In the genomic region with DNA sequence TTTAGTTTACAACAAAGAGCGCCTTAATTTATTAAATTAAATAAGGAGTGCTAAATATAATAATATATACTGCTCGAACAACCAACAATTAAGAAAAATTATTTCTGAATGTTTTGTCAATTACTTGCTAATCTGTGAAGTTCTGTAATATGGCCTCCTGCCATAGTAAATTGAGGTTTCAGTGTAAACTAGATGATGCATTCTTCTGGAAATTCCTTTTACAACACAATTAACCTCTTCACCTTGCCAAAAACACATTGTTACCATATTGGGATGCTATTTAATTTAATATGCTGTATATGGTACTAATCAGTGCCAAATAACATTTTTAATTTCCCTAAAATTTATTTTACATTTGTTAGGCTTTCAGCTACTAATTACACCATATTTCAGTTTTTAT, we compare ENCODE assay signal across 34 cellular contexts.
"Had no signal": no experiment of that assay in that cellular context is flagged by ENCODE, and none has a peak within 500 bp of the region (broad histone marks: within the 10 kb centered on the region; RNA-seq: fewer than 3 reads in every experiment).

No MANE protein-coding gene starts in this region.

- H3K36me3 ChIP-seq: SJCRH30, WERI-Rb-1 had no signal

- H3K27me3 Mint-ChIP-seq: activated CD4-positive, alpha-beta memory T cell treated with anti-CD3 and anti-CD28 coated beads, Interleukin-2, amount 10 ng/mL, durations not matched to agents 7 days and 5 days; activated naive CD4-positive, alpha-beta T cell treated with anti-CD3 and anti-CD28 coated beads, Interleukin-2, amount 10 ng/mL, durations not matched to agents 7 days and 5 days; activated naive CD8-positive, alpha-beta T cell had no signal

- H3K9me3 Mint-ChIP-seq: activated CD4-positive, alpha-beta memory T cell treated with anti-CD3 and anti-CD28 coated beads, Interleukin-2, amount 10 ng/mL, durations not matched to agents 7 days and 5 days; activated naive CD4-positive, alpha-beta T cell treated with anti-CD3 and anti-CD28 coated beads, Interleukin-2, amount 10 ng/mL, durations not matched to agents 7 days and 5 days had no signal

- H3K4me1 Mint-ChIP-seq: activated CD4-positive, alpha-beta memory T cell treated with anti-CD3 and anti-CD28 coated beads, Interleukin-2, amount 10 ng/mL, durations not matched to agents 7 days and 5 days; activated CD8-positive, alpha-beta memory T cell treated with anti-CD3 and anti-CD28 coated beads, Interleukin-2, amount 10 ng/mL, durations not matched to agents 7 days and 5 days; activated naive CD4-positive, alpha-beta T cell treated with anti-CD3 and anti-CD28 coated beads, Interleukin-2, amount 10 ng/mL, durations not matched to agents 7 days and 5 days; activated naive CD8-positive, alpha-beta T cell treated with anti-CD3 and anti-CD28 coated beads, Interleukin-2, amount 50 U/mL, for 24 hours had no signal

- ATAC-seq: activated CD8-positive, alpha-beta memory T cell treated with anti-CD3 and anti-CD28 coated beads, Interleukin-2, amount 10 ng/mL, durations not matched to agents 7 days and 5 days; activated naive CD8-positive, alpha-beta T cell treated with anti-CD3 and anti-CD28 coated beads, Interleukin-2, amount 50 U/mL, for 24 hours had no signal

- H3K4me3 Mint-ChIP-seq: activated CD4-positive, alpha-beta memory T cell treated with anti-CD3 and anti-CD28 coated beads, Interleukin-2, amount 10 ng/mL, durations not matched to agents 7 days and 5 days; activated CD8-positive, alpha-beta memory T cell treated with anti-CD3 and anti-CD28 coated beads, Interleukin-2, amount 10 ng/mL, durations not matched to agents 7 days and 5 days; activated naive CD4-positive, alpha-beta T cell treated with anti-CD3 and anti-CD28 coated beads, Interleukin-2, amount 10 ng/mL, durations not matched to agents 7 days and 5 days; activated naive CD8-positive, alpha-beta T cell; activated naive CD8-positive, alpha-beta T cell treated with anti-CD3 and anti-CD28 coated beads, Interleukin-2, amount 50 U/mL, for 24 hours; brain had no signal

- DNase-seq: activated CD4-positive, alpha-beta memory T cell treated with anti-CD3 and anti-CD28 coated beads, Interleukin-2, amount 10 ng/mL, durations not matched to agents 7 days and 5 days; activated CD4-positive, alpha-beta T cell treated with anti-CD3 and anti-CD28 coated beads for 1 hour; activated CD4-positive, alpha-beta T cell treated with anti-CD3 and anti-CD28 coated beads for 48 hours; activated CD4-positive, CD25-positive, alpha-beta regulatory T cell; activated CD8-positive, alpha-beta memory T cell treated with anti-CD3 and anti-CD28 coated beads for 24 hours; activated CD8-positive, alpha-beta memory T cell treated with anti-CD3 and anti-CD28 coated beads, Interleukin-2, amount 10 ng/mL, durations not matched to agents 7 days and 5 days; activated CD8-positive, alpha-beta memory T cell treated with anti-CD3 and anti-CD28 coated beads, Interleukin-2, amount 50 U/mL, for 48 hours; activated effector memory CD4-positive, alpha-beta T cell treated with Interleukin-2 at 50 U/mL for 16 hours; activated naive CD4-positive, alpha-beta T cell treated with anti-CD3 and anti-CD28 coated beads, Interleukin-2, amount 10 ng/mL, durations not matched to agents 7 days and 5 days; activated naive CD8-positive, alpha-beta T cell treated with anti-CD3 and anti-CD28 coated beads, Interleukin-2, amount 50 U/mL, for 24 hours; activated T-cell treated with anti-CD3 and anti-CD28 coated beads, Interleukin-2, amount 50 U/mL, for 48 hours; amniotic stem cell; aorta; caudate nucleus; cerebellar nuclear complex; Kasumi-1; MM.1S; MV-4-11; NCI-H1092; NCI-H1436 treated with DMSO at 0.1 percent for 48 hours; NCI-H1694 treated with DMSO at 0.1 percent for 48 hours; NCI-H2029; NCI-H345; NCI-H524 treated with DMSO at 0.1 percent for 48 hours; PC-9; SHP77; SJCRH30; T1000; WERI-Rb-1 had no signal

- H3K4me3 ChIP-seq: PC-9, SJCRH30, SK-N-MC had no signal

- H3K4me1 ChIP-seq: SJCRH30 had no signal

- H3K27ac ChIP-seq: PC-9, SJCRH30, WERI-Rb-1 had no signal

- H3K36me3 Mint-ChIP-seq: activated CD8-positive, alpha-beta memory T cell treated with anti-CD3 and anti-CD28 coated beads, Interleukin-2, amount 10 ng/mL, durations not matched to agents 7 days and 5 days; activated naive CD4-positive, alpha-beta T cell treated with anti-CD3 and anti-CD28 coated beads, Interleukin-2, amount 10 ng/mL, durations not matched to agents 7 days and 5 days; activated naive CD8-positive, alpha-beta T cell; brain had no signal

- H3K27me3 ChIP-seq: SJCRH30 had no signal

- FAIRE-seq: bronchial epithelial cell, RCC 7860 had no signal

- H3K27ac Mint-ChIP-seq: activated CD4-positive, alpha-beta memory T cell treated with anti-CD3 and anti-CD28 coated beads, Interleukin-2, amount 10 ng/mL, durations not matched to agents 7 days and 5 days; activated CD8-positive, alpha-beta memory T cell treated with anti-CD3 and anti-CD28 coated beads, Interleukin-2, amount 10 ng/mL, durations not matched to agents 7 days and 5 days; activated naive CD4-positive, alpha-beta T cell treated with anti-CD3 and anti-CD28 coated beads, Interleukin-2, amount 10 ng/mL, durations not matched to agents 7 days and 5 days; activated naive CD8-positive, alpha-beta T cell; activated naive CD8-positive, alpha-beta T cell treated with anti-CD3 and anti-CD28 coated beads, Interleukin-2, amount 50 U/mL, for 24 hours; brain had no signal

- H3K4me2 ChIP-seq: PC-9 had no signal
